21 cellular contexts compared by ENCODE assay signal in the genomic region with DNA sequence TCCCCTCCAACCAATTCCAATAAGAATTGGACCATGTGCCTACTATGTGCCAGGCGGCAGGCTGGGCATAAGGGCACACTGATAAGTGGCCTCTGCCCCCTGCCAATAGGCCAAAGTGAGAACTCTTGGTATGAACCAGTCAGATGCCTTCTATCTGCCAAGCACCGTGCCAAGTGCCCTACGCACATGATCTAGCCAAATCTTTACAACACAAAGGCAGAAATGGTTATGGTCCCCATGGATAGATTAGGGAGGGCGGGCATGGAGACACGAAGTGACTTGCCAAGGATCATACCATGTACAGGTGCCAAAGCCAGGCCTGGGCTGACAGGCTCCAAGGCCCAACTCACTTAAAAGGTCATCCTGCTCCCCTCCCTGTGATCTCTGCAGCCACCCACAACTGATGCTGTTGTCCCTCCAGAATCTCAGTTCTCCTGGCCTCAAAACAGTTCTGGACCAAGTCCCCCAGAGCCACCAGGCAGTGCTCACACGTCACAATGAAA. TPM values are rescaled to one million over a fixed set of nuclear protein-coding genes. Genes with fewer than 3 reads are reported as not detected.
DNase-seq lines count a peak whose midpoint lies in the region; TF ChIP-seq lines count a peak whose summit lies in the region.
"Had no signal": no experiment of that assay in that cellular context is flagged by ENCODE, and none has a peak within 500 bp of the region (broad histone marks: within the 10 kb centered on the region; RNA-seq: fewer than 3 reads in every experiment).

No MANE protein-coding gene starts in this region.

- no peak overlapping the region for H3K4me3 ChIP-seq in esophagus (ENCODE audit: low read depth in 1 of 2, low read length in 2 of 2)
- no peak overlapping the region for H3K4me3 ChIP-seq in right atrium auricular region
- no peak overlapping the region for H3K4me3 ChIP-seq in stomach
- no peak overlapping the region for H3K4me3 ChIP-seq in ovary
- H3K4me3 ChIP-seq: K562, PC-9 had no signal

- H3K36me3 ChIP-seq in esophagus (ENCODE audit: control insufficient read depth in 2 of 2, insufficient read depth in 2 of 2, low read length in 1 of 2) (peaks cover 0 to 10% of the 10 kb centered on the region in 2 donors), right atrium auricular region (no peaks in the 10 kb centered on the region), stomach (peaks cover 0 to 9% (median 0%) of the 10 kb centered on the region in 4 donors), ovary (no peaks in the 10 kb centered on the region)

- intact Hi-C loops in stomach (cut with DNase I; ENCODE audit: low total_unique reads): no loop called here
- intact Hi-C loops in ovary (cut with DNase I): no loop called here

- H3K4me1 ChIP-seq in esophagus (ENCODE audit: control insufficient read depth in 2 of 2, insufficient read depth in 2 of 2, low read length in 1 of 2) (peaks cover 11 to 41% of the 10 kb centered on the region in 2 donors), right atrium auricular region (peaks cover 0 to 73% of the 10 kb centered on the region in 2 donors), stomach (peaks cover 60 to 98% (median 78%) of the 10 kb centered on the region in 4 donors), ovary (ENCODE audit: insufficient read depth) (no peaks in the 10 kb centered on the region)

- no peaks in the 10 kb centered on the region for H3K4me1 Mint-ChIP-seq in activated naive CD4-positive, alpha-beta T cell treated with anti-CD3 and anti-CD28 coated beads, Interleukin-2, amount 50 U/mL, for 24 hours
- no peaks in the 10 kb centered on the region for H3K4me1 Mint-ChIP-seq in activated naive CD4-positive, alpha-beta T cell treated with anti-CD3 and anti-CD28 coated beads, Interleukin-2, amount 10 ng/mL, durations not matched to agents 7 days and 5 days
- H3K4me1 Mint-ChIP-seq: CD14-positive monocyte had no signal

- no peak for DNase-seq in activated naive CD4-positive, alpha-beta T cell treated with anti-CD3 and anti-CD28 coated beads, Interleukin-2, amount 10 ng/mL, durations not matched to agents 7 days and 5 days
- no peak for DNase-seq in right atrium auricular region (ENCODE audit: low spot score)
- DNase-seq in stomach: no peak
- no peak for DNase-seq in AG08395 (ENCODE audit: low spot score)
- DNase-seq in amniotic stem cell (lab: John Stamatoyannopoulos, UW): no peak
- DNase-seq in ovary: no peak
- DNase-seq: MM.1S, NCI-H1048, NCI-H1417 treated with DMSO at 0.1 percent for 48 hours, NCI-H187, NCI-H2107, NCI-H446 treated with DMSO at 0.1 percent for 48 hours, NCI-H69, PC-9, RPMI8226, SIG-M5 had no signal

- no peaks in the 10 kb centered on the region for H3K36me3 Mint-ChIP-seq in activated naive CD4-positive, alpha-beta T cell treated with anti-CD3 and anti-CD28 coated beads, Interleukin-2, amount 50 U/mL, for 24 hours
- H3K36me3 Mint-ChIP-seq in activated naive CD4-positive, alpha-beta T cell treated with anti-CD3 and anti-CD28 coated beads, Interleukin-2, amount 10 ng/mL, durations not matched to agents 7 days and 5 days: no peaks in the 10 kb centered on the region
- H3K36me3 Mint-ChIP-seq: CD14-positive monocyte had no signal

- 58 to 59% methylated on average over 6 of the region's 6 CpGs for WGBS in esophagus, 2 donors
- WGBS in stomach, 5 donors: 43 to 72% (median 61%) methylated on average over 6 of the region's 6 CpGs
- WGBS in ovary, 3 donors: 93 to 96% (median 94%) methylated on average over 6 of the region's 6 CpGs

- TF ChIP-seq POLR2A in stomach (IDR thresholded peaks at IDR 0.05): no peak
- no peak for TF ChIP-seq POLR2A in ovary (IDR thresholded peaks at IDR 0.05)

- H3K27ac ChIP-seq in esophagus (ENCODE audit: low read depth in 2 of 2, low read length in 1 of 2) (peak overlapping the region; percentile 83 to 90), right atrium auricular region (peak overlapping the region; percentile 43 to 48), stomach (peak overlapping the region; percentile 6 to 78 (median 61)), ovary (no peak overlapping the region)
- H3K27ac ChIP-seq: HL-60, PC-9 had no signal

- no peaks in the 10 kb centered on the region for H3K27me3 Mint-ChIP-seq in activated naive CD4-positive, alpha-beta T cell treated with anti-CD3 and anti-CD28 coated beads, Interleukin-2, amount 50 U/mL, for 24 hours
- H3K27me3 Mint-ChIP-seq in activated naive CD4-positive, alpha-beta T cell treated with anti-CD3 and anti-CD28 coated beads, Interleukin-2, amount 10 ng/mL, durations not matched to agents 7 days and 5 days: peaks cover 11% of the 10 kb centered on the region

- CTCF ChIA-PET in activated naive CD4-positive, alpha-beta T cell treated with anti-CD3 and anti-CD28 coated beads, Interleukin-2, amount 10 ng/mL, durations not matched to agents 7 days and 5 days (lab: Charles Lee): no interaction called here

- H3K4me3 Mint-ChIP-seq in activated naive CD4-positive, alpha-beta T cell treated with anti-CD3 and anti-CD28 coated beads, Interleukin-2, amount 50 U/mL, for 24 hours: no peak overlapping the region
- H3K4me3 Mint-ChIP-seq in activated naive CD4-positive, alpha-beta T cell treated with anti-CD3 and anti-CD28 coated beads, Interleukin-2, amount 10 ng/mL, durations not matched to agents 7 days and 5 days: no peak overlapping the region
- H3K4me3 Mint-ChIP-seq: CD14-positive monocyte had no signal

- no peaks in the 10 kb centered on the region for H3K9me3 ChIP-seq in esophagus (ENCODE audit: control insufficient read depth in 2 of 2, insufficient read depth in 1 of 2, low read depth in 1 of 2, low read length in 1 of 2)
- no peaks in the 10 kb centered on the region for H3K9me3 ChIP-seq in right atrium auricular region
- no peaks in the 10 kb centered on the region for H3K9me3 ChIP-seq in stomach
- no peaks in the 10 kb centered on the region for H3K9me3 ChIP-seq in ovary

- H3K27me3 ChIP-seq in esophagus (ENCODE audit: control insufficient read depth in 1 of 2, insufficient read depth in 2 of 2, low read length in 2 of 2): no peaks in the 10 kb centered on the region
- H3K27me3 ChIP-seq in right atrium auricular region: no peaks in the 10 kb centered on the region
- H3K27me3 ChIP-seq in stomach: no peaks in the 10 kb centered on the region
- no peaks in the 10 kb centered on the region for H3K27me3 ChIP-seq in ovary

- no peak for TF ChIP-seq CTCF in right atrium auricular region (IDR thresholded peaks at IDR 0.05)
- no peak for TF ChIP-seq CTCF in stomach (IDR thresholded peaks at IDR 0.05)
- TF ChIP-seq CTCF in ovary (IDR thresholded peaks at IDR 0.05): no peak

- H3K27ac Mint-ChIP-seq in activated naive CD4-positive, alpha-beta T cell treated with anti-CD3 and anti-CD28 coated beads, Interleukin-2, amount 50 U/mL, for 24 hours: peak overlapping the region; percentile 56
- no peak overlapping the region for H3K27ac Mint-ChIP-seq in activated naive CD4-positive, alpha-beta T cell treated with anti-CD3 and anti-CD28 coated beads, Interleukin-2, amount 10 ng/mL, durations not matched to agents 7 days and 5 days
- H3K27ac Mint-ChIP-seq: CD14-positive monocyte had no signal

- TF ChIP-seq EP300 in stomach (IDR thresholded peaks at IDR 0.05) (no peak), ovary (IDR thresholded peaks at IDR 0.05) (no peak)

- no peaks in the 10 kb centered on the region for H3K9me3 Mint-ChIP-seq in activated naive CD4-positive, alpha-beta T cell treated with anti-CD3 and anti-CD28 coated beads, Interleukin-2, amount 50 U/mL, for 24 hours
- no peaks in the 10 kb centered on the region for H3K9me3 Mint-ChIP-seq in activated naive CD4-positive, alpha-beta T cell treated with anti-CD3 and anti-CD28 coated beads, Interleukin-2, amount 10 ng/mL, durations not matched to agents 7 days and 5 days
- H3K9me3 Mint-ChIP-seq: CD14-positive monocyte had no signal

RNA-seq across cellular contexts. Expression of a gene that starts 32.1 kb away (rescaled TPM):
- polyA plus RNA-seq in esophagus (10 to 100 TPM; 10.8 to 18.1 TPM), stomach (10 to 100 TPM in 1 of 3 donors, 1 to 10 TPM in 2; 6.0 to 11.8 (median 6.5) TPM), ovary (1 to 10 TPM; 2.4 to 2.8 TPM)
- total RNA-seq in right atrium auricular region (10 to 100 TPM; 44.3 to 50.3 TPM), stomach (100 to 1,000 TPM in 2 of 5 donors, 10 to 100 TPM in 3; 24.6 to 166 (median 66.5) TPM), ovary (10 to 100 TPM in 3 of 7 donors, 1 to 10 TPM in 4; 2.4 to 15.7 (median 4.5) TPM)

Comparison
In these comparisons a context has a peak if more than half of its experiments do, and no peak if none do; other contexts are left out.
1. H3K27ac ChIP-seq: peak in esophagus (2 of 2), right atrium auricular region (2 of 2) and stomach (5 of 5); none in ovary (0 of 2).